Comparison of ENCODE assay signal across 20 cellular contexts in genomic region chr16:72645526-72645925, GRCh38.
DNase-seq lines count a peak whose midpoint lies in the region; ATAC-seq and TF ChIP-seq lines count a peak whose summit lies in the region.
"Had no signal": no experiment of that assay in that cellular context is flagged by ENCODE, and none has a peak within 500 bp of the region (broad histone marks: within the 10 kb centered on the region; RNA-seq: fewer than 3 reads in every experiment).

No MANE protein-coding gene starts in this region.

- peak overlapping the region; percentile 83 for H3K27ac ChIP-seq in C4-2B
- H3K27ac ChIP-seq in HUES6 (ENCODE audit: low read depth, low read length): peak overlapping the region; percentile 42; the same call in 1 of the 2 replicates
- no peak overlapping the region for H3K27ac ChIP-seq in lower lobe of right lung

- H3K27ac Mint-ChIP-seq in WTC11: peak overlapping the region; percentile 88
- H3K27ac Mint-ChIP-seq: B cell; CD4-positive, alpha-beta T cell; HFFc6 had no signal

- peaks cover 24% of the 10 kb centered on the region for H3K4me1 Mint-ChIP-seq in WTC11

- no peak overlapping the region for H3K4me3 ChIP-seq in HUES6 (ENCODE audit: low read depth, low read length)
- no peak overlapping the region for H3K4me3 ChIP-seq in lower lobe of right lung

- POLR2A ChIA-PET in WTC11 (lab: Charles Lee): no interaction called here

- CTCF ChIA-PET in WTC11 (lab: Charles Lee): interaction anchor here (1.1 kb wide), 1 partner anchor 187 kb away, joined by 3 read pairs; no protein-coding TSS in a partner anchor

- H3K4me3 Mint-ChIP-seq in WTC11: no peak overlapping the region
- H3K4me3 Mint-ChIP-seq: B cell; CD4-positive, alpha-beta T cell; HFFc6 had no signal

- H3K36me3 Mint-ChIP-seq in WTC11: peaks cover 10% of the 10 kb centered on the region

- no peaks in the 10 kb centered on the region for H3K36me3 ChIP-seq in HUES6 (ENCODE audit: control insufficient read depth, insufficient read depth, low read length)
- no peaks in the 10 kb centered on the region for H3K36me3 ChIP-seq in lower lobe of right lung

- H3K4me1 ChIP-seq in HUES6 (ENCODE audit: control insufficient read depth, insufficient read depth, low read length) (peaks cover 12% of the 10 kb centered on the region; the same call in 1 of the 2 replicates), lower lobe of right lung (no peaks in the 10 kb centered on the region)

- peaks cover 17% of the 10 kb centered on the region for H3K9me3 Mint-ChIP-seq in WTC11
- H3K9me3 Mint-ChIP-seq: HFFc6 had no signal

- H3K27me3 ChIP-seq in HUES6 (ENCODE audit: control insufficient read depth, insufficient read depth, low read length) (no peaks in the 10 kb centered on the region), lower lobe of right lung (ENCODE audit: low read depth) (no peaks in the 10 kb centered on the region)

- no peak for ATAC-seq in WTC11
- no peak for ATAC-seq in HG02884 (IDR thresholded peaks at IDR 0.05; ENCODE audit: unreplicated experiment)
- no peak for ATAC-seq in lower lobe of right lung

- H3K27me3 Mint-ChIP-seq in WTC11 (ENCODE audit: low read depth): no peaks in the 10 kb centered on the region
- H3K27me3 Mint-ChIP-seq: B cell; CD4-positive, alpha-beta T cell had no signal

- no peak overlapping the region for H3K9ac ChIP-seq in HUES6 (ENCODE audit: low read length)

- TF ChIP-seq CTCF in C4-2B (conservative IDR thresholded peaks at IDR 0.05) (no peak), WTC11 (IDR thresholded peaks at IDR 0.05) (no peak), lower lobe of right lung (IDR thresholded peaks at IDR 0.05) (no peak)

- H3K9me3 ChIP-seq in HUES6 (ENCODE audit: control insufficient read depth, insufficient read depth, low read depth, low read length) (peaks cover 16% of the 10 kb centered on the region; the same call in 1 of the 2 replicates), lower lobe of right lung (no peaks in the 10 kb centered on the region)

- intact Hi-C loops in lower lobe of right lung (cut with DNase I): no loop called here

- DNase-seq in WTC11 (ENCODE audit: low spot score) (no peak), myocyte (ENCODE audit: low read depth) (peak; percentile 37), activated T-cell treated with anti-CD3 and anti-CD28 coated beads for 4 hours (no peak), SIG-M5 treated with dmso at 0.1 percent for 504 hours (lab: John Stamatoyannopoulos, UW; ENCODE audit: unreplicated experiment) (no peak), lower lobe of right lung (no peak)
- DNase-seq: CD4-positive, alpha-beta T cell; DMS53; HFFc6; IMR-90; MV-4-11; NCI-H1417; NCI-H187 treated with DMSO at 0.1 percent for 48 hours; NCI-H345; NCI-H526 treated with DMSO at 0.1 percent for 48 hours; NK-92 treated with Interleukin-12 subunit alpha and Interleukin-12 subunit beta, amount 100 ng/mL, for 24 hours; SIG-M5 had no signal

TF ChIP-seq in WTC11, 78 proteins besides CTCF, POLR2A, EP300 and RAD21:
- TF ChIP-seq ZNF671 (CRISPR knock-in tag; IDR thresholded peaks at IDR 0.05) (no peak), ZSCAN18 (CRISPR knock-in tag; IDR thresholded peaks at IDR 0.05) (no peak)
